ENCODE assay signal across 8 cellular contexts in the genomic region with DNA sequence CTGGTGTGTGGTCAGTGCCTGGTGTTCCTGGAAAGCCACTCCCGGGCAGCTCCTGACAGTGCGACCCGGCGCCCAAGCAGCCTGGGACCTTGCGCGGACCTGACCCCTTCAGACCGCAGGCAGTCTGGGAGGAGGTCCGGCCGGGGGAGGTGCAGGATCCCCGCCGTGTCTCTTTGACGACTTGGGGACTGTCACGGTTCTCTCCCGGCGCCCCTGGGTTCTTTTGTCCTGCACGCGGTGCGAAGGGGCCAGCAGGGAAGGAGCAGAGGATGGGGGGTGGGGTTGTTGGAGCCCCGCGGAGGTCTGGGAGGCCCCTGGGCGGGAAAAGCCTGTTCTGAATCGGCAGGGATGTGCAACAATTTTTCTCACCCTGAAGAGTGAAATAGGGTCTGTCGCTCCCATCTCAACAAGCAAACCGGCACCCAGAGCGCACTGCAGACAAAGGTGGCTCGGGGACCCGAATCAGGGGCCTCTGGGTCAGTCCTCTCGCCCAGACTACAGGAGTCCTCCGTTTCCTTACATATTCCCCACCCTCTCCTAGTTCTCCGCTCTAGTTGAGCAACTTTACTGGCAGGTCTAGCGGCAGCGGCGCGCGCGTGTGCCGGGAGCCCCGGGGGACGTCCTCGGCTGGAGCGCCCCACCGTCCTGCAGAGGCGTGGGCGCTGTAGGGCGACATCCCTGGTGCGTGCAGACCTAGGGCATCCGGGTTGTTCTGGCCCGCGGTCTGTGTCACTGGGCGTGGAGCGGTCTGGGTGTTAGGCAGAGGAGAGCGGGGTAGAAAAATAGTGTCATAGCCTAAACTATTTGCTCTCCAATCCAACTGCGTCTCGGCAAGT. TPM values are rescaled to one million over a fixed set of nuclear protein-coding genes. Genes with fewer than 3 reads are reported as not detected.
DNase-seq lines count a peak whose midpoint lies in the region; ATAC-seq, FAIRE-seq and TF ChIP-seq lines count a peak whose summit lies in the region.

No MANE protein-coding gene starts in this region.

- ATAC-seq in GM18519 (IDR thresholded peaks at IDR 0.05; ENCODE audit: low FRiP score, unreplicated experiment) (peak; percentile 33), HG02981 (IDR thresholded peaks at IDR 0.05; ENCODE audit: unreplicated experiment) (peak; percentile 51), lower lobe of right lung (peak; percentile 54 to 63)

- FAIRE-seq in small intestine (lab: Jason Lieb, UNC), result no peak

- H3K27me3 Mint-ChIP-seq in dendritic cell treated with granulocyte-macrophage colony-stimulating factor and Interleukin-4, amounts not matched to agents 40 ng/mL and 50 ng/mL, for 4 days, result peaks cover 23% of the 10 kb centered on the region

- H3K27ac ChIP-seq in RWPE1 (peak overlapping the region; percentile 97), lower lobe of right lung (peak overlapping the region; percentile 81), thymus (ENCODE audit: low read depth) (peak overlapping the region; percentile 4), small intestine (ENCODE audit: low read depth in 1 of 2, low read length in 1 of 2) (peak overlapping the region in 1 of 2 donors; percentile 71)

- WGBS in thymus, result 2% methylated on average over 54 of the region's 54 CpGs
- WGBS in small intestine, 3 donors, result 1 to 5% (median 4%) methylated on average over 52 to 54 of the region's 54 CpGs

- POLR2A ChIA-PET in RWPE1 (lab: Yijun Ruan, JAX; ENCODE audit: low non-redundant PET), result no interaction called here

- H3K36me3 ChIP-seq in lower lobe of right lung (no peaks in the 10 kb centered on the region), thymus (ENCODE audit: control insufficient read depth, insufficient read depth) (no peaks in the 10 kb centered on the region), small intestine (ENCODE audit: control insufficient read depth in 2 of 2, insufficient read depth in 2 of 2, low read length in 2 of 2) (no peaks in the 10 kb centered on the region)

- peak; percentile 72 for DNase-seq in AG10803 (ENCODE audit: low read depth)
- DNase-seq in RWPE1 (ENCODE audit: low spot score), result peak; percentile 55
- peak; percentile 61 for DNase-seq in lower lobe of right lung
- no peak for DNase-seq in small intestine

- H3K4me1 ChIP-seq in lower lobe of right lung (peaks cover 24% of the 10 kb centered on the region), thymus (ENCODE audit: control insufficient read depth, insufficient read depth, low read length) (peaks cover 26% of the 10 kb centered on the region), small intestine (ENCODE audit: control insufficient read depth in 2 of 2, insufficient read depth in 1 of 2, low read depth in 1 of 2, low read length in 1 of 2) (peaks cover 0 to 3% of the 10 kb centered on the region in 2 donors)

- peak overlapping the region; percentile 96 for H3K27ac Mint-ChIP-seq in dendritic cell treated with granulocyte-macrophage colony-stimulating factor and Interleukin-4, amounts not matched to agents 40 ng/mL and 50 ng/mL, for 4 days

- H3K4me1 Mint-ChIP-seq in dendritic cell treated with granulocyte-macrophage colony-stimulating factor and Interleukin-4, amounts not matched to agents 40 ng/mL and 50 ng/mL, for 4 days (ENCODE audit: low read depth), result peaks cover 47% of the 10 kb centered on the region

- H3K27me3 ChIP-seq in lower lobe of right lung (ENCODE audit: low read depth) (peaks cover 44% of the 10 kb centered on the region), thymus (ENCODE audit: control insufficient read depth, insufficient read depth) (peaks cover 51% of the 10 kb centered on the region), small intestine (ENCODE audit: control insufficient read depth in 2 of 2, insufficient read depth in 2 of 2, low read length in 2 of 2) (peaks cover 0 to 16% of the 10 kb centered on the region in 2 donors)

- peak overlapping the region; percentile 82 for H3K4me3 ChIP-seq in AG10803 (ENCODE audit: low read length)
- peak overlapping the region; percentile 54 for H3K4me3 ChIP-seq in lower lobe of right lung
- peak overlapping the region; percentile 50 for H3K4me3 ChIP-seq in thymus (ENCODE audit: low read length)
- H3K4me3 ChIP-seq in small intestine (ENCODE audit: low read depth in 1 of 2, low read length in 2 of 2), result peak overlapping the region in 1 of 2 donors; percentile 36

- H3K9me3 Mint-ChIP-seq in dendritic cell treated with granulocyte-macrophage colony-stimulating factor and Interleukin-4, amounts not matched to agents 40 ng/mL and 50 ng/mL, for 4 days, result no peaks in the 10 kb centered on the region

- peak overlapping the region; percentile 94 for H3K4me3 Mint-ChIP-seq in dendritic cell treated with granulocyte-macrophage colony-stimulating factor and Interleukin-4, amounts not matched to agents 40 ng/mL and 50 ng/mL, for 4 days

- no peak for TF ChIP-seq CTCF in AG10803 (conservative IDR thresholded peaks at IDR 0.05; ENCODE audit: low read length)
- no peak for TF ChIP-seq CTCF in RWPE1 (conservative IDR thresholded peaks at IDR 0.05; ENCODE audit: low read depth)
- no peak for TF ChIP-seq CTCF in lower lobe of right lung (IDR thresholded peaks at IDR 0.05)

- intact Hi-C loops in dendritic cell treated with granulocyte-macrophage colony-stimulating factor and Interleukin-4, amounts not matched to agents 40 ng/mL and 50 ng/mL, for 4 days (cut with micrococcal nuclease), result loop anchor here (2.0 to 10.0 kb wide), 7 partner anchors 42 to 1198 kb away; partner anchors contain the start of genes RPS23, TMEM167A and XRCC4
- intact Hi-C loops in lower lobe of right lung (cut with DNase I), result no loop called here

- H3K36me3 Mint-ChIP-seq in dendritic cell treated with granulocyte-macrophage colony-stimulating factor and Interleukin-4, amounts not matched to agents 40 ng/mL and 50 ng/mL, for 4 days (ENCODE audit: low read depth), result peaks cover 22% of the 10 kb centered on the region

- CTCF ChIA-PET in RWPE1 (lab: Yijun Ruan, JAX), result interaction anchor here (0.6 to 1.1 kb wide), 15 partner anchors 18 to 1160 kb away, joined by 3 to 7 read pairs (median 3); no protein-coding TSS in a partner anchor

- no peaks in the 10 kb centered on the region for H3K9me3 ChIP-seq in lower lobe of right lung
- peaks cover 7% of the 10 kb centered on the region for H3K9me3 ChIP-seq in thymus (ENCODE audit: control insufficient read depth)
- H3K9me3 ChIP-seq in small intestine (ENCODE audit: control insufficient read depth, low read depth), result no peaks in the 10 kb centered on the region

RNA-seq across cellular contexts. Expression of gene VCAN, which starts 1.2 kb away (rescaled TPM):
- 133 TPM for total RNA-seq in lower lobe of right lung
- polyA plus RNA-seq in thymus (7.0 TPM), small intestine (1 to 10 TPM in 1 of 3 donors, under 1 TPM in 2; 0.67 to 3.3 (median 0.81) TPM)
